11 cellular contexts compared by ENCODE assay signal in genomic region chr2:96839288-96839874, GRCh38. TPM values are rescaled to one million over a fixed set of nuclear protein-coding genes. Genes with fewer than 3 reads are reported as not detected.
DNase-seq lines count a peak whose midpoint lies in the region; ATAC-seq, FAIRE-seq and TF ChIP-seq lines count a peak whose summit lies in the region.
"Had no signal": no experiment of that assay in that cellular context is flagged by ENCODE, and none has a peak within 500 bp of the region (broad histone marks: within the 10 kb centered on the region; RNA-seq: fewer than 3 reads in every experiment).

No MANE protein-coding gene starts in this region.

- H3K79me2 ChIP-seq in GM12878 (ENCODE audit: control insufficient read depth, insufficient read depth, low read length) = no peaks in the 10 kb centered on the region

- BruUV-seq in MCF 10A (replicated peaks; lab: Mats Ljungman, UMichigan) = no TSS peak
- no TSS peak for BruUV-seq in GM12878 (replicated peaks; lab: Mats Ljungman, UMichigan)

- H3K27ac Mint-ChIP-seq in MCF 10A (ENCODE audit: low read depth, unreplicated experiment) = no peak overlapping the region
- H3K27ac Mint-ChIP-seq: nephron had no signal

- H3K27me3 ChIP-seq in breast epithelium = no peaks in the 10 kb centered on the region
- no peaks in the 10 kb centered on the region for H3K27me3 ChIP-seq in GM12878 (replicated peaks in 1 of 2; ENCODE audit: control insufficient read depth in 2 of 2, insufficient read depth in 2 of 2, low read length in 1 of 2)
- H3K27me3 ChIP-seq in small intestine (ENCODE audit: control insufficient read depth in 2 of 2, insufficient read depth in 2 of 2, low read length in 2 of 2) = no peaks in the 10 kb centered on the region

- H3K9me3 Mint-ChIP-seq in MCF 10A (ENCODE audit: unreplicated experiment) = no peaks in the 10 kb centered on the region
- H3K9me3 Mint-ChIP-seq: nephron had no signal

- RAD21 ChIA-PET in GM12878 (lab: Charles Lee; ENCODE audit: unreplicated experiment) = interaction anchor here (1.7 kb wide), 1 partner anchor 19 kb away, joined by 8 read pairs; the partner anchor contains the start of gene ANKRD39

- no peaks in the 10 kb centered on the region for H3K4me1 Mint-ChIP-seq in MCF 10A (ENCODE audit: insufficient read depth, unreplicated experiment)

- H3K4me1 ChIP-seq in breast epithelium (no peaks in the 10 kb centered on the region), GM12878 (ENCODE audit: control insufficient read depth, insufficient read depth, low read length) (peaks cover 9% of the 10 kb centered on the region), small intestine (ENCODE audit: control insufficient read depth in 2 of 2, insufficient read depth in 1 of 2, low read depth in 1 of 2, low read length in 1 of 2) (no peaks in the 10 kb centered on the region)
- H3K4me1 ChIP-seq: A549 had no signal

- intact Hi-C loops in breast epithelium (cut with DNase I; ENCODE audit: low total_unique reads) = no loop called here
- intact Hi-C loops in MCF 10A (cut with micrococcal nuclease) = no loop called here
- intact Hi-C loops in GM12878 (cut with micrococcal nuclease; ENCODE audit: unreplicated experiment) = no loop called here

- no peaks in the 10 kb centered on the region for H4K20me1 ChIP-seq in GM12878 (ENCODE audit: control insufficient read depth, insufficient read depth)

- H3K4me2 ChIP-seq in GM12878 (ENCODE audit: control insufficient read depth, insufficient read depth) = peak overlapping the region; percentile 76; the same call in 1 of the 2 replicates
- H3K4me2 ChIP-seq: A549 had no signal

- no peaks in the 10 kb centered on the region for H3K27me3 Mint-ChIP-seq in MCF 10A (ENCODE audit: insufficient read depth, unreplicated experiment)

- TF ChIP-seq POLR2A in breast epithelium (IDR thresholded peaks at IDR 0.05) (no peak), GM12878 (IDR thresholded peaks at IDR 0.05; ENCODE audit: low read depth, low read length) (no peak)

- no peak for TF ChIP-seq CTCF in breast epithelium (IDR thresholded peaks at IDR 0.05)
- no peak for TF ChIP-seq CTCF in MCF 10A (IDR thresholded peaks at IDR 0.05; ENCODE audit: unreplicated experiment)
- TF ChIP-seq CTCF in GM12878 (IDR thresholded peaks at IDR 0.05 in 2 of 3, conservative IDR thresholded peaks at IDR 0.05 in 1 of 3; ENCODE audit: control insufficient read depth in 2 of 3, extremely low read depth in 1 of 3, insufficient read depth in 1 of 3, low read depth in 3 of 3, low read length in 3 of 3) = no peak

- WGBS in GM12878 (ENCODE audit: insufficient coverage, insufficient replicate concordance, low lambda C conversion rate, missing lambda C conversion rate) = 5% methylated on average over 40 of the region's 43 CpGs
- WGBS in small intestine, 3 donors = 41 to 54% (median 43%) methylated on average over 29 to 43 of the region's 43 CpGs

- H3K4me3 Mint-ChIP-seq in MCF 10A (ENCODE audit: unreplicated experiment) = no peak overlapping the region
- H3K4me3 Mint-ChIP-seq: nephron had no signal

- no peak overlapping the region for H3K9ac ChIP-seq in GM12878 (ENCODE audit: control insufficient read depth, insufficient read depth, low read length)

- TF ChIP-seq EP300 in GM12878 (IDR thresholded peaks at IDR 0.05; ENCODE audit: borderline replicate concordance in 1 of 2, control insufficient read depth in 1 of 2, low read depth in 2 of 2, low read length in 2 of 2) = no peak

- H2AFZ ChIP-seq in GM12878 (ENCODE audit: control insufficient read depth, low read depth, low read length) = peak overlapping the region; percentile 57

- H3K36me3 Mint-ChIP-seq in MCF 10A (ENCODE audit: insufficient read depth, unreplicated experiment) = peaks cover 11% of the 10 kb centered on the region

- H3K4me3 ChIP-seq in breast epithelium = peak overlapping the region in 2 of 3 donors; percentile 18 to 49
- H3K4me3 ChIP-seq in GM12878 = no peak overlapping the region
- peak overlapping the region in 1 of 2 donors; percentile 24 for H3K4me3 ChIP-seq in small intestine (ENCODE audit: low read depth in 1 of 2, low read length in 2 of 2)
- H3K4me3 ChIP-seq: A549 had no signal

- H3K36me3 ChIP-seq in breast epithelium (no peaks in the 10 kb centered on the region), GM12878 (ENCODE audit: control insufficient read depth in 2 of 2, insufficient read depth in 2 of 2, low read length in 1 of 2) (peaks cover 0 to 3% of the 10 kb centered on the region in 2 experiments; a peak in 2 of 4 replicates), small intestine (ENCODE audit: control insufficient read depth in 2 of 2, insufficient read depth in 2 of 2, low read length in 2 of 2) (peaks cover 0 to 2% of the 10 kb centered on the region in 2 donors)

- no peaks in the 10 kb centered on the region for H3K9me3 ChIP-seq in breast epithelium
- no peaks in the 10 kb centered on the region for H3K9me3 ChIP-seq in GM12878 (replicated peaks; ENCODE audit: control insufficient read depth, insufficient read depth, low read length)
- no peaks in the 10 kb centered on the region for H3K9me3 ChIP-seq in small intestine (ENCODE audit: control insufficient read depth, low read depth)
- H3K9me3 ChIP-seq: A549 had no signal

- in situ Hi-C loops in GM12878 (cut with MboI) = no loop called here

- H3K27ac ChIP-seq in breast epithelium (no peak overlapping the region), GM12878 (ENCODE audit: control insufficient read depth, insufficient read depth) (no peak overlapping the region; the same call in 1 of the 2 replicates), small intestine (ENCODE audit: low read depth in 1 of 2, low read length in 1 of 2) (peak overlapping the region; percentile 5 to 13)
- H3K27ac ChIP-seq: A549 had no signal

- FAIRE-seq in GM12878 (lab: Jason Lieb, UNC) = no peak
- no peak for FAIRE-seq in small intestine (lab: Jason Lieb, UNC)
- FAIRE-seq in frontal cortex (lab: Jason Lieb, UNC) = no peak
- FAIRE-seq: A549, TTC549 had no signal

- DNase-seq in breast epithelium (ENCODE audit: low spot score in 2 of 2) = peak in 1 of 2 donors; percentile 55
- DNase-seq in MCF 10A (ENCODE audit: unreplicated experiment) = no peak
- peak; percentile 56 to 95 (median 73) for DNase-seq in T-helper 2 cell
- no peak for DNase-seq in GM12878 (ENCODE audit: low read depth, low spot score)
- peak; percentile 60 for DNase-seq in small intestine
- no peak for DNase-seq in NCI-H1436 treated with DMSO at 0.1 percent for 48 hours (lab: John Stamatoyannopoulos, UW)
- no peak for DNase-seq in frontal cortex (ENCODE audit: low spot score in 2 of 2)
- no peak for DNase-seq in HPDE6-E6E7 (ENCODE audit: extremely low spot score)

- CTCF ChIA-PET in MCF 10A (lab: Yijun Ruan, JAX) (no interaction called here), GM12878 (lab: Yijun Ruan, JAX) (interaction anchor here (0.5 to 1.8 kb wide), 2 partner anchors 18 to 235 kb away, joined by 3 to 6 read pairs; partner anchors contain the start of gene ANKRD39)

- TF ChIP-seq RAD21 in GM12878 (IDR thresholded peaks at IDR 0.05; ENCODE audit: insufficient read depth, low read depth, low read length) = no peak

- POLR2A ChIA-PET in MCF 10A (lab: Yijun Ruan, JAX) (interaction anchor here (1.2 kb wide), 1 partner anchor 22 kb away, joined by 5 read pairs; no protein-coding TSS in a partner anchor), GM12878 (lab: Charles Lee) (no interaction called here)

- ATAC-seq in GM12878 = peak; percentile 92

- SMC1A ChIA-PET in GM12878 (lab: Charles Lee; ENCODE audit: uncharacterized antibody, unreplicated experiment) = interaction anchor here (0.6 to 0.8 kb wide), 2 partner anchors 12 to 36 kb away, joined by 3 read pairs; no protein-coding TSS in a partner anchor

RNA-seq across cellular contexts. Expression of gene ANKRD23, which starts 4.4 kb away (rescaled TPM):
- total RNA-seq in breast epithelium (1 to 10 TPM; 3.5 to 9.4 (median 7.2) TPM), MCF 10A (2022) (3.4 and 7.6 TPM in 2 replicates), GM12878 (2014; rRNA removed) (2.7 and 3.3 TPM in 2 replicates), GM12878 (2014; rRNA removed; fragmentation: Illumina TruSeq; extraction: Trizol) (2.6 and 2.8 TPM in 2 replicates), GM12878 (2021) (3.5 and 3.9 TPM in 2 replicates), frontal cortex (4.1 TPM)
- total RNA-seq in GM12878 (2013; cell fraction: nucleolus; rRNA removed) = 12.3 and 15.0 TPM in 2 replicates
- polyA plus RNA-seq in GM12878 (2011; ENCODE audit: low read depth) = 1.00 TPM
- polyA plus RNA-seq in GM12878 (2011; rRNA removed) (1.7 and 2.3 TPM in 2 replicates), GM12878 (2014; fragmentation: Illumina TruSeq; extraction: Trizol) (1.5 and 2.0 TPM in 2 replicates), GM12878 (2014; fragmentation: Nextera tagmentation; extraction: Ambion mirVana) (under 1 TPM; 0.34 to 0.77 TPM), GM12878 (2014; rRNA removed) (5.3 and 6.2 TPM in 2 replicates), GM12878 (2016; fragmentation: Nextera tagmentation; extraction: Ambion mirVana) (1 to 10 TPM; 2.6 to 2.8 TPM), small intestine (1 to 10 TPM; 2.2 to 3.8 (median 2.7) TPM)
- polyA plus RNA-seq in GM12878 (2011; cell fraction: cytosol; rRNA removed) = 1.1 and 2.2 TPM in 2 replicates
- 17.6 and 25.2 TPM in 2 replicates for polyA plus RNA-seq in GM12878 (2011; cell fraction: nucleus; rRNA removed)
- 2.0 and 2.6 TPM in 2 replicates for polyA plus RNA-seq in GM12878 (2012)
- polyA minus RNA-seq in GM12878 (2011; rRNA and poly(A)+ RNA removed) = 1.6 and 1.9 TPM in 2 replicates
- polyA minus RNA-seq in GM12878 (2011; cell fraction: cytosol; rRNA and poly(A)+ RNA removed) = 0.94 TPM in 1 of 2 replicates, not detected in the other
- 3.1 and 4.7 TPM in 2 replicates for polyA minus RNA-seq in GM12878 (2011; cell fraction: nucleus; rRNA and poly(A)+ RNA removed)

RNA-seq across cellular contexts. Expression of gene ANKRD39, which starts 18.4 kb away (rescaled TPM):
- 10 to 100 TPM in 1 of 3 donors, 1 to 10 TPM in 2; 8.8 to 15.8 (median 9.2) TPM for total RNA-seq in breast epithelium
- 14.0 and 17.6 TPM in 2 replicates for total RNA-seq in MCF 10A (2022)
- total RNA-seq in GM12878 (2013; cell fraction: nucleolus; rRNA removed) = 24.3 and 25.0 TPM in 2 replicates
- total RNA-seq in GM12878 (2014; rRNA removed) = 30.0 and 32.1 TPM in 2 replicates
- total RNA-seq in GM12878 (2014; rRNA removed; fragmentation: Illumina TruSeq; extraction: Trizol) = 11.2 and 11.5 TPM in 2 replicates
- 23.0 and 24.9 TPM in 2 replicates for total RNA-seq in GM12878 (2021)
- 8.5 TPM for polyA plus RNA-seq in GM12878 (2011; ENCODE audit: low read depth)
- 9.1 and 18.6 TPM in 2 replicates for polyA plus RNA-seq in GM12878 (2011; rRNA removed)
- polyA plus RNA-seq in GM12878 (2011; cell fraction: cytosol; rRNA removed) = 18.4 and 28.0 TPM in 2 replicates
- 25.2 and 29.1 TPM in 2 replicates for polyA plus RNA-seq in GM12878 (2011; cell fraction: nucleus; rRNA removed)
- 16.2 and 19.1 TPM in 2 replicates for polyA plus RNA-seq in GM12878 (2012)
- polyA plus RNA-seq in GM12878 (2014; fragmentation: Illumina TruSeq; extraction: Trizol) = 1.8 and 7.4 TPM in 2 replicates
- polyA plus RNA-seq in GM12878 (2014; fragmentation: Nextera tagmentation; extraction: Ambion mirVana) = 10 to 100 TPM; 18.0 to 22.5 TPM
- polyA plus RNA-seq in GM12878 (2014; rRNA removed) = 31.8 and 37.9 TPM in 2 replicates
- polyA plus RNA-seq in GM12878 (2016; fragmentation: Nextera tagmentation; extraction: Ambion mirVana) = 10 to 100 TPM; 30.3 to 36.2 TPM
- polyA minus RNA-seq in GM12878 (2011; rRNA and poly(A)+ RNA removed) = 7.2 and 13.4 TPM in 2 replicates
- 4.2 and 4.8 TPM in 2 replicates for polyA minus RNA-seq in GM12878 (2011; cell fraction: cytosol; rRNA and poly(A)+ RNA removed)
- polyA minus RNA-seq in GM12878 (2011; cell fraction: nucleus; rRNA and poly(A)+ RNA removed) = 4.8 and 9.9 TPM in 2 replicates
- polyA plus RNA-seq in small intestine = 10 to 100 TPM; 15.9 to 23.0 (median 17.0) TPM
- total RNA-seq in frontal cortex = 5.7 TPM

RNA-seq across cellular contexts. Expression of gene CNNM3, which starts 23.3 kb away (rescaled TPM):
- total RNA-seq in breast epithelium (10 to 100 TPM in 2 of 3 donors, 1 to 10 TPM in 1; 7.5 to 13.8 (median 11.8) TPM), MCF 10A (2022) (9.1 and 9.9 TPM in 2 replicates), GM12878 (2014; rRNA removed) (4.0 and 4.7 TPM in 2 replicates), GM12878 (2014; rRNA removed; fragmentation: Illumina TruSeq; extraction: Trizol) (2.8 and 3.2 TPM in 2 replicates), GM12878 (2021) (14.3 and 14.9 TPM in 2 replicates), frontal cortex (11.8 TPM)
- total RNA-seq in GM12878 (2013; cell fraction: nucleolus; rRNA removed) = 20.3 and 22.8 TPM in 2 replicates
- 3.6 TPM for polyA plus RNA-seq in GM12878 (2011; ENCODE audit: low read depth)
- polyA plus RNA-seq in GM12878 (2011; rRNA removed) (3.2 and 9.6 TPM in 2 replicates), GM12878 (2014; fragmentation: Illumina TruSeq; extraction: Trizol) (1.8 and 7.9 TPM in 2 replicates), GM12878 (2014; fragmentation: Nextera tagmentation; extraction: Ambion mirVana) (1 to 10 TPM in 1 of 2 experiments, under 1 TPM in 1; 0.72 to 1.9 TPM), GM12878 (2014; rRNA removed) (7.6 and 9.5 TPM in 2 replicates), GM12878 (2016; fragmentation: Nextera tagmentation; extraction: Ambion mirVana) (1 to 10 TPM; 2.6 to 3.0 TPM), small intestine (10 to 100 TPM in 1 of 3 donors, 1 to 10 TPM in 2; 5.7 to 15.8 (median 6.7) TPM)
- 12.6 and 16.8 TPM in 2 replicates for polyA plus RNA-seq in GM12878 (2011; cell fraction: cytosol; rRNA removed)
- 28.6 and 33.7 TPM in 2 replicates for polyA plus RNA-seq in GM12878 (2011; cell fraction: nucleus; rRNA removed)
- polyA plus RNA-seq in GM12878 (2012) = 7.6 and 8.5 TPM in 2 replicates
- polyA minus RNA-seq in GM12878 (2011; rRNA and poly(A)+ RNA removed) = 15.1 and 29.7 TPM in 2 replicates
- 14.7 and 16.7 TPM in 2 replicates for polyA minus RNA-seq in GM12878 (2011; cell fraction: cytosol; rRNA and poly(A)+ RNA removed)
- polyA minus RNA-seq in GM12878 (2011; cell fraction: nucleus; rRNA and poly(A)+ RNA removed) = 10.8 and 21.8 TPM in 2 replicates

RNA-seq across cellular contexts. Expression of gene SEMA4C, which starts 30.5 kb away (rescaled TPM):
- 10 to 100 TPM; 17.9 to 37.3 (median 31.5) TPM for total RNA-seq in breast epithelium
- total RNA-seq in MCF 10A (2022) = 16.3 and 22.6 TPM in 2 replicates
- total RNA-seq in GM12878 (2013; cell fraction: nucleolus; rRNA removed) = 47.1 and 54.6 TPM in 2 replicates
- total RNA-seq in GM12878 (2014; rRNA removed) = 15.8 and 16.5 TPM in 2 replicates
- total RNA-seq in GM12878 (2014; rRNA removed; fragmentation: Illumina TruSeq; extraction: Trizol) = 6.3 and 7.2 TPM in 2 replicates
- total RNA-seq in GM12878 (2021) = 21.6 and 26.1 TPM in 2 replicates
- 4.8 TPM for polyA plus RNA-seq in GM12878 (2011; ENCODE audit: low read depth)
- polyA plus RNA-seq in GM12878 (2011; rRNA removed) = 10.6 and 20.8 TPM in 2 replicates
- polyA plus RNA-seq in GM12878 (2011; cell fraction: cytosol; rRNA removed) = 19.6 and 26.6 TPM in 2 replicates
- polyA plus RNA-seq in GM12878 (2011; cell fraction: nucleus; rRNA removed) = 81.6 and 88.9 TPM in 2 replicates
- polyA plus RNA-seq in GM12878 (2012) = 10.6 and 12.7 TPM in 2 replicates
- 3.8 and 6.5 TPM in 2 replicates for polyA plus RNA-seq in GM12878 (2014; fragmentation: Illumina TruSeq; extraction: Trizol)
- polyA plus RNA-seq in GM12878 (2014; fragmentation: Nextera tagmentation; extraction: Ambion mirVana) = under 1 TPM; 0.06 to 0.18 TPM
- polyA plus RNA-seq in GM12878 (2014; rRNA removed) = 17.5 and 18.0 TPM in 2 replicates
- polyA plus RNA-seq in GM12878 (2016; fragmentation: Nextera tagmentation; extraction: Ambion mirVana) = 1 to 10 TPM; 5.3 to 6.4 TPM
- polyA minus RNA-seq in GM12878 (2011; rRNA and poly(A)+ RNA removed) = 26.9 and 31.0 TPM in 2 replicates
- polyA minus RNA-seq in GM12878 (2011; cell fraction: cytosol; rRNA and poly(A)+ RNA removed) = 13.6 and 15.0 TPM in 2 replicates
- 14.1 and 24.3 TPM in 2 replicates for polyA minus RNA-seq in GM12878 (2011; cell fraction: nucleus; rRNA and poly(A)+ RNA removed)
- polyA plus RNA-seq in small intestine = 10 to 100 TPM in 1 of 3 donors, 1 to 10 TPM in 1, under 1 TPM in 1; 0.45 to 21.0 (median 1.4) TPM
- total RNA-seq in frontal cortex = 52.6 TPM

Comparison
In these comparisons a context has a peak if more than half of its experiments do, and no peak if none do; other contexts are left out.
1. DNase-seq: peak in T-helper 2 cell (5 of 5) and small intestine (single experiment); none in MCF 10A (single experiment), GM12878 (single experiment), NCI-H1436 treated with DMSO at 0.1 percent for 48 hours (single experiment), frontal cortex (0 of 2) and HPDE6-E6E7 (single experiment).
2. H3K27ac ChIP-seq: peak in small intestine (2 of 2); none in breast epithelium (0 of 2) and GM12878 (single experiment).